1 cellular context compared by ENCODE assay signal in the genomic region with DNA sequence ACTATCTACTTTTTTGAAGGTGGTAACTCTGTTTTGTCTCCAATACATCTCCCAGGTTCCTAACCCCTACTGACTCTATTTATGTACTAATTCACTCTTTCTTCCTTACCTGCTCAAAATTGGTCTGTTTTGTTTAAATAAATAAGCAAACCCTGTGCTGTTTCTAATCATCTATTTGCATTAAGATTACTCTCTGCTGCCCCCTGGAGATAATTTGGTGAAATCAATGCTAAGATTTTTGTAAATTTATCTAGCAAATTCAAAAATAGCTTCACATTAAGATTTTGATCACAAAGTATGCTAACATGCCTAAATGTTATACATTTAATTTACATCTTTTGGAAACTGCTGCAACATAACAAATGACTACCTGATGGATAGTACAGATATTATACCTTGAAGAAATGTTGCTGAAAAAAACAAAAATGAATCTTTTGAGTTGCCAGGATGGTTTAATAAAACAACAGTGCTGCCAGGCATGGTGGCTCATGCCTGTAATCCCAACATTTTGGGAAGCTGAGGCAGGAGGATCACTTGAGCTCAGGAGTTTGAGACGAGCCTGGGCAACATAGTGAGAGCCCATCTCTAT.
TF ChIP-seq lines count a peak whose summit lies in the region.

No MANE protein-coding gene starts in this region.

TF ChIP-seq in H1, 55 proteins besides CTCF, POLR2A, EP300 and RAD21:
- TF ChIP-seq BACH1 (IDR thresholded peaks at IDR 0.05; ENCODE audit: low read length) (no peak), EGR1 (IDR thresholded peaks at IDR 0.05; ENCODE audit: borderline replicate concordance, low read depth, low read length) (no peak), TAF1 (IDR thresholded peaks at IDR 0.05; ENCODE audit: low read depth, low read length) (no peak), HDAC2 (IDR thresholded peaks at IDR 0.05; ENCODE audit: borderline replicate concordance in 1 of 2, low read depth in 2 of 2, low read length in 2 of 2) (no peak), ATF3 (IDR thresholded peaks at IDR 0.05; ENCODE audit: insufficient read depth, low read depth, low read length) (no peak), CHD2 (IDR thresholded peaks at IDR 0.05; ENCODE audit: low read length) (no peak), CTBP2 (IDR thresholded peaks at IDR 0.05; ENCODE audit: borderline replicate concordance, insufficient read depth, insufficient read length, low read length) (no peak), NANOG (IDR thresholded peaks at IDR 0.05; ENCODE audit: insufficient read depth, low read depth, low read length, poor library complexity, severe bottlenecking) (no peak), POLR2AphosphoS5 (IDR thresholded peaks at IDR 0.05; ENCODE audit: low read depth, low read length) (no peak), USF2 (IDR thresholded peaks at IDR 0.05; ENCODE audit: low read length) (no peak), RNF2 (IDR thresholded peaks at IDR 0.05; ENCODE audit: borderline replicate concordance, low read depth, low read length, missing control alignments, poor library complexity, severe bottlenecking) (no peak), HDAC6 (IDR thresholded peaks at IDR 0.05; ENCODE audit: low read depth, low read length) (no peak), SP2 (IDR thresholded peaks at IDR 0.05; ENCODE audit: low read length) (no peak)
